Comparison of ENCODE assay signal across 1 cellular context in the genomic region with DNA sequence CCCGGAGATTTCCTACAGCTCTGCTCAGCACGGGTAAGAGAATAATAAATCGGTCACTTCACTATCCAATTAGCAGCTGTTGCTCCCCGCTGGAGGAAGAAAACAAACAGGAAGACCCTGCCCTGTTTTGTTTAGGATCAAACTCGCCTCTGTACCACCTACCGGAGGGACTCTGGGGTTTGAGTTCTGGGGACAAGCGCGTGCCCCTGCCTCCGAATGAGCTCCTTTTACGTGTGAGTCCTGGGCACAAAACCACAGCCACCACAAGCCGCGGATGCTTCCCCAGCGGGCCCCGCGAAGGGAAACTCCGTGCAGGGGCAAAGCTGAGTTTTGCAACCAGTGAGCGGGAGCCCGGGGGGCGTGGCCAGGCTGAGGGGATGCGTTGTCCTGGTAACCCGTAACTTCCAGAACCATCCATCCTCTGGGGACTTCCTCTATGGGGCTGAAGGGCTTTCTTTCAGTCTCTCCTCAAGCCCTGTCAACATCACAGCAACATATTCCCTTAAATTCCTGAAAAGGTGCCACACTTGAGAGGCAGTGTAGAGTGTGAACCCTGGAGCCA.
TF ChIP-seq lines count a peak whose summit lies in the region.

No MANE protein-coding gene starts in this region.

TF ChIP-seq in GM12878, 131 proteins besides CTCF, POLR2A, EP300 and RAD21 (continued from another document):
- TF ChIP-seq, protein P1, sequence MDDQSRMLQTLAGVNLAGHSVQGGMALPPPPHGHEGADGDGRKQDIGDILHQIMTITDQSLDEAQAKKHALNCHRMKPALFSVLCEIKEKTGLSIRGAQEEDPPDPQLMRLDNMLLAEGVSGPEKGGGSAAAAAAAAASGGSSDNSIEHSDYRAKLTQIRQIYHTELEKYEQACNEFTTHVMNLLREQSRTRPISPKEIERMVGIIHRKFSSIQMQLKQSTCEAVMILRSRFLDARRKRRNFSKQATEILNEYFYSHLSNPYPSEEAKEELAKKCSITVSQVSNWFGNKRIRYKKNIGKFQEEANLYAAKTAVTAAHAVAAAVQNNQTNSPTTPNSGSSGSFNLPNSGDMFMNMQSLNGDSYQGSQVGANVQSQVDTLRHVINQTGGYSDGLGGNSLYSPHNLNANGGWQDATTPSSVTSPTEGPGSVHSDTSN (IDR thresholded peaks at IDR 0.05; ENCODE audit: insufficient replicate concordance, low read depth, low read length): no peak
- TF ChIP-seq SREBF2 (IDR thresholded peaks at IDR 0.05; ENCODE audit: low read length): no peak
- TF ChIP-seq BMI1 (IDR thresholded peaks at IDR 0.05; ENCODE audit: borderline replicate concordance): peak; percentile 82
- 0 out of 2 replicates have a peak, but pooled peaks have one; percentile 46 for TF ChIP-seq RCOR1 (conservative IDR thresholded peaks at IDR 0.05; ENCODE audit: low read depth, low read length)
- peak; percentile 94 to 96 for TF ChIP-seq IKZF2 (IDR thresholded peaks at IDR 0.05)
- TF ChIP-seq GATAD2B (conservative IDR thresholded peaks at IDR 0.05; ENCODE audit: low read depth): peak; percentile 80
- TF ChIP-seq, protein P2, sequence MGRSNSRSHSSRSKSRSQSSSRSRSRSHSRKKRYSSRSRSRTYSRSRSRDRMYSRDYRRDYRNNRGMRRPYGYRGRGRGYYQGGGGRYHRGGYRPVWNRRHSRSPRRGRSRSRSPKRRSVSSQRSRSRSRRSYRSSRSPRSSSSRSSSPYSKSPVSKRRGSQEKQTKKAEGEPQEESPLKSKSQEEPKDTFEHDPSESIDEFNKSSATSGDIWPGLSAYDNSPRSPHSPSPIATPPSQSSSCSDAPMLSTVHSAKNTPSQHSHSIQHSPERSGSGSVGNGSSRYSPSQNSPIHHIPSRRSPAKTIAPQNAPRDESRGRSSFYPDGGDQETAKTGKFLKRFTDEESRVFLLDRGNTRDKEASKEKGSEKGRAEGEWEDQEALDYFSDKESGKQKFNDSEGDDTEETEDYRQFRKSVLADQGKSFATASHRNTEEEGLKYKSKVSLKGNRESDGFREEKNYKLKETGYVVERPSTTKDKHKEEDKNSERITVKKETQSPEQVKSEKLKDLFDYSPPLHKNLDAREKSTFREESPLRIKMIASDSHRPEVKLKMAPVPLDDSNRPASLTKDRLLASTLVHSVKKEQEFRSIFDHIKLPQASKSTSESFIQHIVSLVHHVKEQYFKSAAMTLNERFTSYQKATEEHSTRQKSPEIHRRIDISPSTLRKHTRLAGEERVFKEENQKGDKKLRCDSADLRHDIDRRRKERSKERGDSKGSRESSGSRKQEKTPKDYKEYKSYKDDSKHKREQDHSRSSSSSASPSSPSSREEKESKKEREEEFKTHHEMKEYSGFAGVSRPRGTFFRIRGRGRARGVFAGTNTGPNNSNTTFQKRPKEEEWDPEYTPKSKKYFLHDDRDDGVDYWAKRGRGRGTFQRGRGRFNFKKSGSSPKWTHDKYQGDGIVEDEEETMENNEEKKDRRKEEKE (IDR thresholded peaks at IDR 0.05): no peak
- 0 out of 2 replicates have a peak, but pooled peaks have one; percentile 22 for TF ChIP-seq CHD2 (IDR thresholded peaks at IDR 0.05; ENCODE audit: borderline replicate concordance, low read depth, low read length)
- peak; percentile 80 for TF ChIP-seq SP1 (IDR thresholded peaks at IDR 0.05; ENCODE audit: low read depth, low read length)
- TF ChIP-seq POU2F2 (IDR thresholded peaks at IDR 0.05; ENCODE audit: borderline replicate concordance, low read depth, low read length): no peak
- peak; percentile 26; the same call in 1 of the 2 replicates for TF ChIP-seq IRF4 (IDR thresholded peaks at IDR 0.05; ENCODE audit: low read depth, low read length)
- TF ChIP-seq, protein P3, sequence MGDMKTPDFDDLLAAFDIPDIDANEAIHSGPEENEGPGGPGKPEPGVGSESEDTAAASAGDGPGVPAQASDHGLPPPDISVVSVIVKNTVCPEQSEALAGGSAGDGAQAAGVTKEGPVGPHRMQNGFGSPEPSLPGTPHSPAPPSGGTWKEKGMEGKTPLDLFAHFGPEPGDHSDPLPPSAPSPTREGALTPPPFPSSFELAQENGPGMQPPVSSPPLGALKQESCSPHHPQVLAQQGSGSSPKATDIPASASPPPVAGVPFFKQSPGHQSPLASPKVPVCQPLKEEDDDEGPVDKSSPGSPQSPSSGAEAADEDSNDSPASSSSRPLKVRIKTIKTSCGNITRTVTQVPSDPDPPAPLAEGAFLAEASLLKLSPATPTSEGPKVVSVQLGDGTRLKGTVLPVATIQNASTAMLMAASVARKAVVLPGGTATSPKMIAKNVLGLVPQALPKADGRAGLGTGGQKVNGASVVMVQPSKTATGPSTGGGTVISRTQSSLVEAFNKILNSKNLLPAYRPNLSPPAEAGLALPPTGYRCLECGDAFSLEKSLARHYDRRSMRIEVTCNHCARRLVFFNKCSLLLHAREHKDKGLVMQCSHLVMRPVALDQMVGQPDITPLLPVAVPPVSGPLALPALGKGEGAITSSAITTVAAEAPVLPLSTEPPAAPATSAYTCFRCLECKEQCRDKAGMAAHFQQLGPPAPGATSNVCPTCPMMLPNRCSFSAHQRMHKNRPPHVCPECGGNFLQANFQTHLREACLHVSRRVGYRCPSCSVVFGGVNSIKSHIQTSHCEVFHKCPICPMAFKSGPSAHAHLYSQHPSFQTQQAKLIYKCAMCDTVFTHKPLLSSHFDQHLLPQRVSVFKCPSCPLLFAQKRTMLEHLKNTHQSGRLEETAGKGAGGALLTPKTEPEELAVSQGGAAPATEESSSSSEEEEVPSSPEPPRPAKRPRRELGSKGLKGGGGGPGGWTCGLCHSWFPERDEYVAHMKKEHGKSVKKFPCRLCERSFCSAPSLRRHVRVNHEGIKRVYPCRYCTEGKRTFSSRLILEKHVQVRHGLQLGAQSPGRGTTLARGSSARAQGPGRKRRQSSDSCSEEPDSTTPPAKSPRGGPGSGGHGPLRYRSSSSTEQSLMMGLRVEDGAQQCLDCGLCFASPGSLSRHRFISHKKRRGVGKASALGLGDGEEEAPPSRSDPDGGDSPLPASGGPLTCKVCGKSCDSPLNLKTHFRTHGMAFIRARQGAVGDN (IDR thresholded peaks at IDR 0.05): 0 out of 2 replicates have a peak, but pooled peaks have one; percentile 18
- no peak for TF ChIP-seq LARP7 (IDR thresholded peaks at IDR 0.05)
- TF ChIP-seq, protein P4, sequence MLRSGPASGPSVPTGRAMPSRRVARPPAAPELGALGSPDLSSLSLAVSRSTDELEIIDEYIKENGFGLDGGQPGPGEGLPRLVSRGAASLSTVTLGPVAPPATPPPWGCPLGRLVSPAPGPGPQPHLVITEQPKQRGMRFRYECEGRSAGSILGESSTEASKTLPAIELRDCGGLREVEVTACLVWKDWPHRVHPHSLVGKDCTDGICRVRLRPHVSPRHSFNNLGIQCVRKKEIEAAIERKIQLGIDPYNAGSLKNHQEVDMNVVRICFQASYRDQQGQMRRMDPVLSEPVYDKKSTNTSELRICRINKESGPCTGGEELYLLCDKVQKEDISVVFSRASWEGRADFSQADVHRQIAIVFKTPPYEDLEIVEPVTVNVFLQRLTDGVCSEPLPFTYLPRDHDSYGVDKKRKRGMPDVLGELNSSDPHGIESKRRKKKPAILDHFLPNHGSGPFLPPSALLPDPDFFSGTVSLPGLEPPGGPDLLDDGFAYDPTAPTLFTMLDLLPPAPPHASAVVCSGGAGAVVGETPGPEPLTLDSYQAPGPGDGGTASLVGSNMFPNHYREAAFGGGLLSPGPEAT (IDR thresholded peaks at IDR 0.05; ENCODE audit: low read depth): peak; percentile 87
- TF ChIP-seq DPF2 (IDR thresholded peaks at IDR 0.05): peak; percentile 60; the same call in 1 of the 2 replicates
- no peak for TF ChIP-seq ZNF24 (IDR thresholded peaks at IDR 0.05)
- 0 out of 2 replicates have a peak, but pooled peaks have one; percentile 58 for TF ChIP-seq PAX5 (IDR thresholded peaks at IDR 0.05; ENCODE audit: borderline replicate concordance, low read depth, low read length)
- no peak for TF ChIP-seq YBX1 (IDR thresholded peaks at IDR 0.05)
- no peak for TF ChIP-seq MEF2A (IDR thresholded peaks at IDR 0.05; ENCODE audit: insufficient read depth, low read depth, low read length)
- TF ChIP-seq, protein P5, sequence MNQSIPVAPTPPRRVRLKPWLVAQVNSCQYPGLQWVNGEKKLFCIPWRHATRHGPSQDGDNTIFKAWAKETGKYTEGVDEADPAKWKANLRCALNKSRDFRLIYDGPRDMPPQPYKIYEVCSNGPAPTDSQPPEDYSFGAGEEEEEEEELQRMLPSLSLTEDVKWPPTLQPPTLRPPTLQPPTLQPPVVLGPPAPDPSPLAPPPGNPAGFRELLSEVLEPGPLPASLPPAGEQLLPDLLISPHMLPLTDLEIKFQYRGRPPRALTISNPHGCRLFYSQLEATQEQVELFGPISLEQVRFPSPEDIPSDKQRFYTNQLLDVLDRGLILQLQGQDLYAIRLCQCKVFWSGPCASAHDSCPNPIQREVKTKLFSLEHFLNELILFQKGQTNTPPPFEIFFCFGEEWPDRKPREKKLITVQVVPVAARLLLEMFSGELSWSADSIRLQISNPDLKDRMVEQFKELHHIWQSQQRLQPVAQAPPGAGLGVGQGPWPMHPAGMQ (IDR thresholded peaks at IDR 0.05; ENCODE audit: borderline replicate concordance): peak; percentile 83
- TF ChIP-seq ETV6 (conservative IDR thresholded peaks at IDR 0.05 in 1 of 2, IDR thresholded peaks at IDR 0.05 in 1 of 2; ENCODE audit: borderline replicate concordance in 1 of 2, low read depth in 1 of 2): peak in 1 of 2 experiments; percentile 81; a peak in 2 of 4 replicates
- peak; percentile 74; the same call in 1 of the 2 replicates for TF ChIP-seq RFX5 (IDR thresholded peaks at IDR 0.05; ENCODE audit: low read depth, low read length)
- peak; percentile 99 for TF ChIP-seq RUNX3 (IDR thresholded peaks at IDR 0.05; ENCODE audit: low read length)
- peak; percentile 70; the same call in 1 of the 2 replicates for TF ChIP-seq NFIC (IDR thresholded peaks at IDR 0.05; ENCODE audit: low read depth, low read length)
- peak; percentile 99 for TF ChIP-seq CBFB (IDR thresholded peaks at IDR 0.05; ENCODE audit: low read depth)
- TF ChIP-seq, protein P6, sequence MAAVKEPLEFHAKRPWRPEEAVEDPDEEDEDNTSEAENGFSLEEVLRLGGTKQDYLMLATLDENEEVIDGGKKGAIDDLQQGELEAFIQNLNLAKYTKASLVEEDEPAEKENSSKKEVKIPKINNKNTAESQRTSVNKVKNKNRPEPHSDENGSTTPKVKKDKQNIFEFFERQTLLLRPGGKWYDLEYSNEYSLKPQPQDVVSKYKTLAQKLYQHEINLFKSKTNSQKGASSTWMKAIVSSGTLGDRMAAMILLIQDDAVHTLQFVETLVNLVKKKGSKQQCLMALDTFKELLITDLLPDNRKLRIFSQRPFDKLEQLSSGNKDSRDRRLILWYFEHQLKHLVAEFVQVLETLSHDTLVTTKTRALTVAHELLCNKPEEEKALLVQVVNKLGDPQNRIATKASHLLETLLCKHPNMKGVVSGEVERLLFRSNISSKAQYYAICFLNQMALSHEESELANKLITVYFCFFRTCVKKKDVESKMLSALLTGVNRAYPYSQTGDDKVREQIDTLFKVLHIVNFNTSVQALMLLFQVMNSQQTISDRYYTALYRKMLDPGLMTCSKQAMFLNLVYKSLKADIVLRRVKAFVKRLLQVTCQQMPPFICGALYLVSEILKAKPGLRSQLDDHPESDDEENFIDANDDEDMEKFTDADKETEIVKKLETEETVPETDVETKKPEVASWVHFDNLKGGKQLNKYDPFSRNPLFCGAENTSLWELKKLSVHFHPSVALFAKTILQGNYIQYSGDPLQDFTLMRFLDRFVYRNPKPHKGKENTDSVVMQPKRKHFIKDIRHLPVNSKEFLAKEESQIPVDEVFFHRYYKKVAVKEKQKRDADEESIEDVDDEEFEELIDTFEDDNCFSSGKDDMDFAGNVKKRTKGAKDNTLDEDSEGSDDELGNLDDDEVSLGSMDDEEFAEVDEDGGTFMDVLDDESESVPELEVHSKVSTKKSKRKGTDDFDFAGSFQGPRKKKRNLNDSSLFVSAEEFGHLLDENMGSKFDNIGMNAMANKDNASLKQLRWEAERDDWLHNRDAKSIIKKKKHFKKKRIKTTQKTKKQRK (IDR thresholded peaks at IDR 0.05; ENCODE audit: low read depth, low read length): no peak
- TF ChIP-seq PML (IDR thresholded peaks at IDR 0.05; ENCODE audit: low read length): 0 out of 2 replicates have a peak, but pooled peaks have one; percentile 54
- TF ChIP-seq SIX5 (IDR thresholded peaks at IDR 0.05; ENCODE audit: low read depth, low read length, severe bottlenecking): no peak
- peak; percentile 64; the same call in 1 of the 2 replicates for TF ChIP-seq POLR2AphosphoS5 (IDR thresholded peaks at IDR 0.05; ENCODE audit: low read length)
- TF ChIP-seq HCFC1 (IDR thresholded peaks at IDR 0.05; ENCODE audit: low read length): no peak
- peak; percentile 62; the same call in 1 of the 2 replicates for TF ChIP-seq TBL1XR1 (IDR thresholded peaks at IDR 0.05; ENCODE audit: low read depth, low read length)
- no peak for TF ChIP-seq EGR1 (IDR thresholded peaks at IDR 0.05; ENCODE audit: borderline replicate concordance in 1 of 2, low read depth in 2 of 2, low read length in 2 of 2)
- TF ChIP-seq MTA2 (IDR thresholded peaks at IDR 0.05; ENCODE audit: low read depth): peak; percentile 72
TF ChIP-seq in GM12878: peak in this region for 44.
